8 cellular contexts compared by ENCODE assay signal in the genomic region with DNA sequence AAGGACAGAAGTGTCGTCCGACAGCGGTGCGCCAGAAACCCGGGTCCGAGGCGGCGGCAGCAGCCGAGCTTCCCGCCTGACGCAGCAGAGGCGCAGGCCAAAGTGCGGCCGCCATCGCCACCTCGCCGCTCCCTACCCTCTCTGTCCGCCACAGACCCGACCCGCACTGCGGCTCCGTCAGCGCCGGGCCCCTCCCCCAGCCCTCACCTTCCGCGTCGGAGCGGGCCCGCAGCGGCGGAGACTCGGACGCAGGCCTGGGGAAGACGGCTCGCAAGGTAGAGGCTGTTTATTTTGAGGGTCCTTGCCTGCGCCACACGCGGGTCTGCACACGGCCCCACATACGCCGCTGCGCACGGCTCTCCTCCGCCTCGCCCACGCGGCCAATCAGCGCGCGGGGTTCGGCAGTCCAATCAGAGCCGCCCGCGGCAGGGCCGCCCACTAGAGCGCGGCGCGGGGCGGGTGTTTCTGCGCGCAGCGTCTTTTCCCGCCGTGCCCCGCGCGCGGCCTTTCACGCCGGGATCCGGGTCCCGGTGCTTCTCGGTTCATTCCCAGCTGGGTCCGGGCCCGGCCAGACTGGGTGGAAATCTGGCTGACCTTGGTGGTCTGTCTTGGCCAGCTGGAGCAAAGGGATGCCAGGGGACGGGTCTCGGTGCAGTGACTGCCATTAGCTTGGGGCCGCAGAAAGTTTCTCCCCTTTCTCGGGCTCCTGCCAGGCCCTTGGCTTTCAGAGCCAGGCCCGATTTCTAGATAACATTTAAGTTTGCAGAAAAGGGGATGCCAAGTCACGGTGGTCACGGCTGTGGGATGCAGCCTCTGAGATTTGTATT. TPM values are rescaled to one million over a fixed set of nuclear protein-coding genes. Genes with fewer than 3 reads are reported as not detected.
DNase-seq lines count a peak whose midpoint lies in the region; ATAC-seq and TF ChIP-seq lines count a peak whose summit lies in the region.

A gene (minus strand): TSS at position 328 of the 827 bp plus-strand sequence. CDS start 12,139 bp downstream, outside the sequence.

- H3K27me3 ChIP-seq in liver (ENCODE audit: control insufficient read depth in 4 of 4, insufficient read depth in 4 of 4, low read length in 3 of 4), result no peaks in the 10 kb centered on the region

- peak; percentile 95 for ATAC-seq in GM19438 (IDR thresholded peaks at IDR 0.05; ENCODE audit: low read depth, unreplicated experiment)
- ATAC-seq in HG03571 (IDR thresholded peaks at IDR 0.05; ENCODE audit: unreplicated experiment), result peak; percentile 91

- H3K9ac ChIP-seq in liver (ENCODE audit: low read depth in 1 of 2, low read length in 2 of 2), result peak within 1 kb of the TSS; percentile 94 to 100

- peaks cover 14 to 39% (median 23%) of the 10 kb centered on the region in 4 donors for H3K4me1 ChIP-seq in liver (ENCODE audit: control insufficient read depth in 4 of 4, insufficient read depth in 4 of 4, low read length in 3 of 4)

- H3K36me3 ChIP-seq in liver (ENCODE audit: control insufficient read depth in 4 of 4, insufficient read depth in 3 of 4, low read depth in 1 of 4, low read length in 3 of 4), result peaks cover 0 to 8% (median 2%) of the 10 kb centered on the region in 4 donors

- TF ChIP-seq RAD21 in liver (IDR thresholded peaks at IDR 0.05), result peak in 1 of 2 donors; percentile 39

- peak; percentile 99 for DNase-seq in CD1c-positive myeloid dendritic cell (ENCODE audit: extremely low spot score)
- DNase-seq in NCI-H82 (lab: John Stamatoyannopoulos, UW), result peak; percentile 98
- peak; percentile 90 to 91 for DNase-seq in activated CD4-positive, alpha-beta T cell treated with anti-CD3 and anti-CD28 coated beads, Interleukin-2, amount 50 U/mL, for 48 hours
- DNase-seq in dermis blood vessel endothelial cell, result peak; percentile 96
- DNase-seq in stimulated activated CD4-positive, alpha-beta T cell treated with anti-CD3 and anti-CD28 coated beads, Interleukin-4, amount 100 ng/mL, for 1 hour, result peak; percentile 94

- no peaks in the 10 kb centered on the region for H3K9me3 ChIP-seq in liver (ENCODE audit: control insufficient read depth in 4 of 4, low read length in 3 of 4)

- H3K27ac ChIP-seq in liver (ENCODE audit: low read depth in 1 of 2, low read length in 2 of 2), result peak within 1 kb of the TSS; percentile 98

- WGBS in liver, result under 1% methylated on average over 83 of the region's 83 CpGs

- H3K4me3 ChIP-seq in liver (ENCODE audit: low read depth in 1 of 3, low read length in 3 of 3), result peak within 1 kb of the TSS; percentile 86 to 96 (median 95)

- no peak for TF ChIP-seq CTCF in liver (IDR thresholded peaks at IDR 0.05; ENCODE audit: low read depth, low read length, missing input control)

TF ChIP-seq in liver, 16 proteins besides CTCF, POLR2A, EP300 and RAD21:
- peak; percentile 65 for TF ChIP-seq YY1 (IDR thresholded peaks at IDR 0.05)
- TF ChIP-seq RXRA (IDR thresholded peaks at IDR 0.05), result peak; percentile 13 to 29
- peak in 1 of 2 donors; percentile 65 for TF ChIP-seq GABPA (IDR thresholded peaks at IDR 0.05 in 1 of 2, conservative IDR thresholded peaks at IDR 0.05 in 1 of 2)
- peak; percentile 42 for TF ChIP-seq FOXA1 (IDR thresholded peaks at IDR 0.05)
- TF ChIP-seq NR2F2 (IDR thresholded peaks at IDR 0.05), result no peak
- TF ChIP-seq FOXA2 (IDR thresholded peaks at IDR 0.05), result no peak
- peak; percentile 98 for TF ChIP-seq TAF1 (conservative IDR thresholded peaks at IDR 0.05)
- TF ChIP-seq, protein P1, sequence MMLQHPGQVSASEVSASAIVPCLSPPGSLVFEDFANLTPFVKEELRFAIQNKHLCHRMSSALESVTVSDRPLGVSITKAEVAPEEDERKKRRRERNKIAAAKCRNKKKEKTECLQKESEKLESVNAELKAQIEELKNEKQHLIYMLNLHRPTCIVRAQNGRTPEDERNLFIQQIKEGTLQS (IDR thresholded peaks at IDR 0.05), result no peak
- TF ChIP-seq JUND (IDR thresholded peaks at IDR 0.05), result peak in 1 of 2 donors; percentile 25
- TF ChIP-seq, protein P2, sequence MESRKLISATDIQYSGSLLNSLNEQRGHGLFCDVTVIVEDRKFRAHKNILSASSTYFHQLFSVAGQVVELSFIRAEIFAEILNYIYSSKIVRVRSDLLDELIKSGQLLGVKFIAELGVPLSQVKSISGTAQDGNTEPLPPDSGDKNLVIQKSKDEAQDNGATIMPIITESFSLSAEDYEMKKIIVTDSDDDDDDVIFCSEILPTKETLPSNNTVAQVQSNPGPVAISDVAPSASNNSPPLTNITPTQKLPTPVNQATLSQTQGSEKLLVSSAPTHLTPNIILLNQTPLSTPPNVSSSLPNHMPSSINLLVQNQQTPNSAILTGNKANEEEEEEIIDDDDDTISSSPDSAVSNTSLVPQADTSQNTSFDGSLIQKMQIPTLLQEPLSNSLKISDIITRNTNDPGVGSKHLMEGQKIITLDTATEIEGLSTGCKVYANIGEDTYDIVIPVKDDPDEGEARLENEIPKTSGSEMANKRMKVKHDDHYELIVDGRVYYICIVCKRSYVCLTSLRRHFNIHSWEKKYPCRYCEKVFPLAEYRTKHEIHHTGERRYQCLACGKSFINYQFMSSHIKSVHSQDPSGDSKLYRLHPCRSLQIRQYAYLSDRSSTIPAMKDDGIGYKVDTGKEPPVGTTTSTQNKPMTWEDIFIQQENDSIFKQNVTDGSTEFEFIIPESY (IDR thresholded peaks at IDR 0.05), result peak; percentile 16
- TF ChIP-seq, protein P3, sequence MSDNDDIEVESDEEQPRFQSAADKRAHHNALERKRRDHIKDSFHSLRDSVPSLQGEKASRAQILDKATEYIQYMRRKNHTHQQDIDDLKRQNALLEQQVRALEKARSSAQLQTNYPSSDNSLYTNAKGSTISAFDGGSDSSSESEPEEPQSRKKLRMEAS (IDR thresholded peaks at IDR 0.05), result peak; percentile 29
- TF ChIP-seq SP1 (IDR thresholded peaks at IDR 0.05), result peak; percentile 70
- TF ChIP-seq EGR1 (IDR thresholded peaks at IDR 0.05; ENCODE audit: low read depth in 2 of 2), result peak; percentile 57 to 86
- TF ChIP-seq, protein P4, sequence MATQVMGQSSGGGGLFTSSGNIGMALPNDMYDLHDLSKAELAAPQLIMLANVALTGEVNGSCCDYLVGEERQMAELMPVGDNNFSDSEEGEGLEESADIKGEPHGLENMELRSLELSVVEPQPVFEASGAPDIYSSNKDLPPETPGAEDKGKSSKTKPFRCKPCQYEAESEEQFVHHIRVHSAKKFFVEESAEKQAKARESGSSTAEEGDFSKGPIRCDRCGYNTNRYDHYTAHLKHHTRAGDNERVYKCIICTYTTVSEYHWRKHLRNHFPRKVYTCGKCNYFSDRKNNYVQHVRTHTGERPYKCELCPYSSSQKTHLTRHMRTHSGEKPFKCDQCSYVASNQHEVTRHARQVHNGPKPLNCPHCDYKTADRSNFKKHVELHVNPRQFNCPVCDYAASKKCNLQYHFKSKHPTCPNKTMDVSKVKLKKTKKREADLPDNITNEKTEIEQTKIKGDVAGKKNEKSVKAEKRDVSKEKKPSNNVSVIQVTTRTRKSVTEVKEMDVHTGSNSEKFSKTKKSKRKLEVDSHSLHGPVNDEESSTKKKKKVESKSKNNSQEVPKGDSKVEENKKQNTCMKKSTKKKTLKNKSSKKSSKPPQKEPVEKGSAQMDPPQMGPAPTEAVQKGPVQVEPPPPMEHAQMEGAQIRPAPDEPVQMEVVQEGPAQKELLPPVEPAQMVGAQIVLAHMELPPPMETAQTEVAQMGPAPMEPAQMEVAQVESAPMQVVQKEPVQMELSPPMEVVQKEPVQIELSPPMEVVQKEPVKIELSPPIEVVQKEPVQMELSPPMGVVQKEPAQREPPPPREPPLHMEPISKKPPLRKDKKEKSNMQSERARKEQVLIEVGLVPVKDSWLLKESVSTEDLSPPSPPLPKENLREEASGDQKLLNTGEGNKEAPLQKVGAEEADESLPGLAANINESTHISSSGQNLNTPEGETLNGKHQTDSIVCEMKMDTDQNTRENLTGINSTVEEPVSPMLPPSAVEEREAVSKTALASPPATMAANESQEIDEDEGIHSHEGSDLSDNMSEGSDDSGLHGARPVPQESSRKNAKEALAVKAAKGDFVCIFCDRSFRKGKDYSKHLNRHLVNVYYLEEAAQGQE (IDR thresholded peaks at IDR 0.05), result peak; percentile 87
- no peak for TF ChIP-seq HNF4A (conservative IDR thresholded peaks at IDR 0.05)
- no peak for TF ChIP-seq HNF4G (IDR thresholded peaks at IDR 0.05)

RNA-seq across cellular contexts. Expression of the gene that starts here (rescaled TPM):
- 251 and 283 TPM in 2 replicates for total RNA-seq in dermis blood vessel endothelial cell
- 100 to 1,000 TPM; 162 to 245 TPM for total RNA-seq in liver
- 100 to 1,000 TPM; 183 to 291 TPM for polyA plus RNA-seq in liver

Comparison
In these comparisons a context has a peak if more than half of its experiments do, and no peak if none do; other contexts are left out.
1. Peak in every context shown above with its lines: DNase-seq, ATAC-seq, H3K4me3 ChIP-seq and H3K27ac ChIP-seq.